ENCODE assay signal across 17 cellular contexts in the genomic region with DNA sequence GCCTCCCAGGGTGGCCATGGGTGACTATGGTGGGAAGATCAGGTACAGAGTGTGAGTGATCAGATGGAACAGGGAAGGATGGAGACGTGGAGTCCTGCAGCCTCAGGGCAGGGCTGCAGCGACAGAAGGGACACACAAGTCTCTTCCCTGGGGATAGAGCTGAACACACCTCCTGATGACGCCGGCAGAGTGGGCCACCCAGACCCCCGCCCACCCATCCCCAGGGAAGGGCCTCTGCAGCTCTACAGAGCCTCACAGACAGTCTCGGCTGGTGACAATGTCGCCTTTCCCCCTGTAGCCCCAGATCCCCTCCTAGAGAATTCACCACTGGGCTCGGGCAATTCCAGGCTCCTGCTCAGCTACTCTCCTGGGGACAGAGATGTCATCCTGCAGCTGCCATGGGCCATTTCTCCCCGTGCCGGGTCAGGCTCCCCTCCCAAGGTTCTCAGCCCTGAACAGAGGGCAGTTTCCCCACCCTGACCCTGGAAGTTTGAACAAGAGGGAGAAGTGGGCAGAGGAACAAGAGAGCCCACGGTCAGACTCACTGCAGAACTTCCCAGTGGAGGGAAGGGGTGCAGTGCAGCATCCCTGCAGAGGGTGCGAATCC.
A peak's percentile ranks its signal among the peaks of the same experiment; 100 is the strongest.
DNase-seq lines count a peak whose midpoint lies in the region; ATAC-seq, FAIRE-seq and TF ChIP-seq lines count a peak whose summit lies in the region.
"Had no signal": no experiment of that assay in that cellular context is flagged by ENCODE, and none has a peak within 500 bp of the region (broad histone marks: within the 10 kb centered on the region; RNA-seq: fewer than 3 reads in every experiment).

No MANE protein-coding gene starts in this region.

- H2BK15ac ChIP-seq in H1 (ENCODE audit: low read length) = no peak overlapping the region

- WGBS in H1 (ENCODE audit: extremely low coverage in 1 of 2, insufficient coverage in 1 of 2, insufficient read length in 1 of 2, insufficient replicate concordance in 2 of 2, low coverage in 1 of 2, low lambda C conversion rate in 2 of 2, missing lambda C conversion rate in 1 of 2), 2 experiments = 77% methylated on average over 11 of the region's 12 CpGs; no CpG with 5 or more reads in 1 of the 2 experiments

- H3K4me1 Mint-ChIP-seq in activated naive CD4-positive, alpha-beta T cell treated with anti-CD3 and anti-CD28 coated beads, Interleukin-2, amount 10 ng/mL, durations not matched to agents 7 days and 5 days = peaks cover 66% of the 10 kb centered on the region
- H3K4me1 Mint-ChIP-seq in stimulated activated naive B cell treated with anti-CD40 and anti-IgM and Interleukin-4, amounts not matched to agents 10 μg/mL and 1 μg/mL and 100 μg/mL, for 72 hours = peaks cover 42 to 62% of the 10 kb centered on the region in 2 donors

- no peak overlapping the region for H4K5ac ChIP-seq in H1 (ENCODE audit: insufficient read length, low read depth, low read length)

- DNase-seq in activated naive CD4-positive, alpha-beta T cell treated with anti-CD3 and anti-CD28 coated beads, Interleukin-2, amount 10 ng/mL, durations not matched to agents 7 days and 5 days = no peak
- no peak for DNase-seq in activated naive CD4-positive, alpha-beta T cell treated with Interleukin-2 at 50 U/mL for 16 hours
- DNase-seq in NCI-H2171 treated with DMSO at 0.1 percent for 48 hours (lab: John Stamatoyannopoulos, UW) = peak; percentile 34
- no peak for DNase-seq in H1 (ENCODE audit: low read depth in 1 of 2, low spot score in 2 of 2)
- DNase-seq in stimulated activated naive B cell treated with anti-CD40 and anti-IgM and Interleukin-4, amounts not matched to agents 10 μg/mL and 1 μg/mL and 100 μg/mL, for 72 hours = no peak
- DNase-seq in putamen (ENCODE audit: low spot score) = no peak
- no peak for DNase-seq in stimulated activated CD4-positive, alpha-beta T cell treated with anti-CD3 and anti-CD28 coated beads, Interleukin-4, amount 100 ng/mL, for 1 hour
- DNase-seq: ACHN; activated CD4-positive, alpha-beta T cell treated with anti-CD3 and anti-CD28 coated beads, Interleukin-2, amount 10 ng/mL, durations not matched to agents 24 days and 14 days; Calu3; erythroblast; GF-D8; NCI-H1048; SHP77 had no signal

- H3K36me3 ChIP-seq in H1 (ENCODE audit: control insufficient read depth in 2 of 4, insufficient read depth in 4 of 4, low read length in 3 of 4) = peaks cover 0 to 15% (median 6%) of the 10 kb centered on the region in 4 experiments; a peak in 5 of 8 replicates

- TF ChIP-seq POLR2A in H1 (IDR thresholded peaks at IDR 0.05; ENCODE audit: control extremely low read depth in 1 of 2, low read depth in 2 of 2, low read length in 2 of 2) = no peak

- no peaks in the 10 kb centered on the region for H3K9me3 ChIP-seq in H1 (ENCODE audit: insufficient read depth in 2 of 2, low read depth in 1 of 2, low read length in 1 of 2)

- TF ChIP-seq EP300 in H1 (IDR thresholded peaks at IDR 0.05; ENCODE audit: borderline replicate concordance in 1 of 2, low read depth in 2 of 2, low read length in 2 of 2) = no peak

- no peak overlapping the region for H3K14ac ChIP-seq in H1 (ENCODE audit: insufficient read length)

- POLR2A ChIA-PET in H1 (lab: Charles Lee; ENCODE audit: partially characterized antibody) = no interaction called here

- H3K27ac Mint-ChIP-seq in activated naive CD4-positive, alpha-beta T cell treated with anti-CD3 and anti-CD28 coated beads, Interleukin-2, amount 10 ng/mL, durations not matched to agents 7 days and 5 days = peak overlapping the region; percentile 75
- peak overlapping the region; percentile 59 for H3K27ac Mint-ChIP-seq in stimulated activated naive B cell treated with anti-CD40 and anti-IgM and Interleukin-4, amounts not matched to agents 10 μg/mL and 1 μg/mL and 100 μg/mL, for 72 hours
- H3K27ac Mint-ChIP-seq: type B pancreatic cell had no signal

- H3K4ac ChIP-seq in H1 (replicated peaks; ENCODE audit: insufficient read length, low read depth, low read length) = no peak overlapping the region

- peak overlapping the region; percentile 76; the same call in 1 of the 2 replicates for H4K8ac ChIP-seq in H1 (ENCODE audit: extremely low read depth, insufficient read depth, low read length)

- no peaks in the 10 kb centered on the region for H3K27me3 Mint-ChIP-seq in activated naive CD4-positive, alpha-beta T cell treated with anti-CD3 and anti-CD28 coated beads, Interleukin-2, amount 10 ng/mL, durations not matched to agents 7 days and 5 days
- no peaks in the 10 kb centered on the region for H3K27me3 Mint-ChIP-seq in stimulated activated naive B cell treated with anti-CD40 and anti-IgM and Interleukin-4, amounts not matched to agents 10 μg/mL and 1 μg/mL and 100 μg/mL, for 72 hours
- H3K27me3 Mint-ChIP-seq: activated CD4-positive, alpha-beta T cell treated with anti-CD3 and anti-CD28 coated beads, Interleukin-2, amount 10 ng/mL, durations not matched to agents 24 days and 14 days; type B pancreatic cell had no signal

- H3K4me1 ChIP-seq in H1 (replicated peaks in 1 of 4; ENCODE audit: control insufficient read depth in 3 of 4, insufficient read depth in 4 of 4, low read length in 3 of 4) = peaks cover 0 to 8% (median 0%) of the 10 kb centered on the region in 4 experiments; a peak in 2 of 7 replicates

- no peak for TF ChIP-seq RAD21 in H1 (IDR thresholded peaks at IDR 0.05 in 1 of 2, conservative IDR thresholded peaks at IDR 0.05 in 1 of 2; ENCODE audit: low read depth in 2 of 2, low read length in 2 of 2)

- H3K4me3 Mint-ChIP-seq in activated naive CD4-positive, alpha-beta T cell treated with anti-CD3 and anti-CD28 coated beads, Interleukin-2, amount 10 ng/mL, durations not matched to agents 7 days and 5 days = no peak overlapping the region
- H3K4me3 Mint-ChIP-seq in stimulated activated naive B cell treated with anti-CD40 and anti-IgM and Interleukin-4, amounts not matched to agents 10 μg/mL and 1 μg/mL and 100 μg/mL, for 72 hours = peak overlapping the region in 1 of 2 donors; percentile 40
- H3K4me3 Mint-ChIP-seq: activated CD4-positive, alpha-beta T cell treated with anti-CD3 and anti-CD28 coated beads, Interleukin-2, amount 10 ng/mL, durations not matched to agents 24 days and 14 days; type B pancreatic cell had no signal

- H3K23me2 ChIP-seq in H1 (ENCODE audit: low read depth, low read length) = no peaks in the 10 kb centered on the region

- no peak overlapping the region for H3K56ac ChIP-seq in H1 (replicated peaks; ENCODE audit: insufficient read length, low read depth, low read length)

- peaks cover 9 to 13% of the 10 kb centered on the region in 2 experiments for H4K20me1 ChIP-seq in H1 (replicated peaks in 1 of 2; ENCODE audit: control insufficient read depth in 1 of 2, insufficient read depth in 2 of 2, low read length in 2 of 2)

- H3K18ac ChIP-seq in H1 (ENCODE audit: extremely low read depth, low read length) = no peak overlapping the region

- no peak for FAIRE-seq in H1 (lab: Jason Lieb, UNC)

- no peaks in the 10 kb centered on the region for H3K9me3 Mint-ChIP-seq in activated naive CD4-positive, alpha-beta T cell treated with anti-CD3 and anti-CD28 coated beads, Interleukin-2, amount 10 ng/mL, durations not matched to agents 7 days and 5 days
- H3K9me3 Mint-ChIP-seq in stimulated activated naive B cell treated with anti-CD40 and anti-IgM and Interleukin-4, amounts not matched to agents 10 μg/mL and 1 μg/mL and 100 μg/mL, for 72 hours = no peaks in the 10 kb centered on the region
- H3K9me3 Mint-ChIP-seq: activated CD4-positive, alpha-beta T cell treated with anti-CD3 and anti-CD28 coated beads, Interleukin-2, amount 10 ng/mL, durations not matched to agents 24 days and 14 days; type B pancreatic cell had no signal

- no peak overlapping the region for H2AFZ ChIP-seq in H1 (ENCODE audit: low read length)

- no peak for TF ChIP-seq CTCF in H1 (IDR thresholded peaks at IDR 0.05; ENCODE audit: control extremely low read depth in 1 of 3, insufficient read depth in 1 of 3, low read depth in 1 of 3, low read length in 3 of 3)

- no peak overlapping the region for H3K23ac ChIP-seq in H1 (ENCODE audit: insufficient read length)

- H2AK5ac ChIP-seq in H1 (ENCODE audit: low read depth, low read length) = no peak overlapping the region

- no peak overlapping the region for H3K27ac ChIP-seq in H1 (ENCODE audit: low read depth, low read length)
- H3K27ac ChIP-seq: coronary artery had no signal

- peaks cover 0 to 3% of the 10 kb centered on the region in 2 experiments; a peak in 1 of 4 replicates for H3K79me2 ChIP-seq in H1 (ENCODE audit: control insufficient read depth in 1 of 2, insufficient read depth in 2 of 2, low read length in 2 of 2)

- H4K91ac ChIP-seq in H1 (replicated peaks; ENCODE audit: insufficient read length, low read length) = no peak overlapping the region

- H3K79me1 ChIP-seq in H1 (ENCODE audit: low read depth, low read length) = peaks cover 11% of the 10 kb centered on the region

- CTCF ChIA-PET in activated naive CD4-positive, alpha-beta T cell treated with anti-CD3 and anti-CD28 coated beads, Interleukin-2, amount 10 ng/mL, durations not matched to agents 7 days and 5 days (lab: Charles Lee) = no interaction called here
- CTCF ChIA-PET in H1 (lab: Charles Lee; ENCODE audit: partially characterized antibody) = interaction anchor here (0.8 to 1.1 kb wide), 2 partner anchors 53 to 64 kb away, joined by 3 to 4 read pairs; no protein-coding TSS in a partner anchor

- no peak overlapping the region for H3K4me3 ChIP-seq in H1 (ENCODE audit: extremely low read depth in 1 of 4, insufficient read depth in 2 of 4, low read depth in 3 of 4, low read length in 4 of 4)
- H3K4me3 ChIP-seq: coronary artery had no signal

- H3K9ac ChIP-seq in H1 (replicated peaks in 1 of 4; ENCODE audit: extremely low read depth in 1 of 4, low read depth in 3 of 4, low read length in 3 of 4) = no peak overlapping the region

- H3K4me2 ChIP-seq in H1 (ENCODE audit: insufficient read depth in 1 of 2, low read depth in 2 of 2, low read length in 2 of 2) = no peak overlapping the region

- ATAC-seq in stimulated activated naive B cell treated with anti-CD40 and anti-IgM and Interleukin-4, amounts not matched to agents 10 μg/mL and 1 μg/mL and 100 μg/mL, for 72 hours (replicated peaks) = no peak
- ATAC-seq in HG02970 (IDR thresholded peaks at IDR 0.05; ENCODE audit: low FRiP score, unreplicated experiment) = no peak

- no peak overlapping the region for H2BK120ac ChIP-seq in H1 (replicated peaks; ENCODE audit: low read depth, low read length)

- H3K27me3 ChIP-seq in H1 (replicated peaks in 1 of 4; ENCODE audit: control insufficient read depth in 3 of 4, extremely low read depth in 1 of 4, insufficient read depth in 3 of 4, low read length in 3 of 4) = no peaks in the 10 kb centered on the region

- no peak overlapping the region for H2BK12ac ChIP-seq in H1 (ENCODE audit: low read depth, low read length)

- H3K36me3 Mint-ChIP-seq in activated naive CD4-positive, alpha-beta T cell treated with anti-CD3 and anti-CD28 coated beads, Interleukin-2, amount 10 ng/mL, durations not matched to agents 7 days and 5 days = peaks cover 26% of the 10 kb centered on the region
- peaks cover 42 to 44% of the 10 kb centered on the region in 2 donors for H3K36me3 Mint-ChIP-seq in stimulated activated naive B cell treated with anti-CD40 and anti-IgM and Interleukin-4, amounts not matched to agents 10 μg/mL and 1 μg/mL and 100 μg/mL, for 72 hours

- H2BK5ac ChIP-seq in H1 (ENCODE audit: low read depth, low read length) = no peak overlapping the region

- no peak overlapping the region for H2BK20ac ChIP-seq in H1 (ENCODE audit: low read length)

TF ChIP-seq in H1, 55 proteins besides CTCF, POLR2A, EP300 and RAD21:
- TF ChIP-seq ZNF274 (IDR thresholded peaks at IDR 0.05; ENCODE audit: borderline replicate concordance, extremely low read depth, low read length) = no peak
TF ChIP-seq in H1: peak in this region for 0.
